ENCODE assay signal across 25 cellular contexts in genomic region chr3:98328933-98329332, GRCh38. TPM values are rescaled to one million over a fixed set of nuclear protein-coding genes. Genes with fewer than 3 reads are reported as not detected.
DNase-seq lines count a peak whose midpoint lies in the region; ATAC-seq and TF ChIP-seq lines count a peak whose summit lies in the region.
"Had no signal": no experiment of that assay in that cellular context is flagged by ENCODE, and none has a peak within 500 bp of the region (broad histone marks: within the 10 kb centered on the region; RNA-seq: fewer than 3 reads in every experiment).

No MANE protein-coding gene starts in this region.

- H3K79me2 ChIP-seq in smooth muscle cell (ENCODE audit: low read depth): no peaks in the 10 kb centered on the region

- DNase-seq in activated CD8-positive, alpha-beta memory T cell treated with anti-CD3 and anti-CD28 coated beads, Interleukin-2, amount 10 ng/mL, durations not matched to agents 7 days and 5 days: no peak
- no peak for DNase-seq in activated CD8-positive, alpha-beta memory T cell treated with anti-CD3 and anti-CD28 coated beads for 24 hours
- no peak for DNase-seq in smooth muscle cell (lab: John Stamatoyannopoulos, UW; ENCODE audit: unreplicated experiment)
- DNase-seq in activated gamma-delta T cell (lab: John Stamatoyannopoulos, UW): no peak
- no peak for DNase-seq in GM10266 (ENCODE audit: extremely low spot score)
- no peak for DNase-seq in stimulated activated CD4-positive, alpha-beta T cell treated with anti-CD3 and anti-CD28 coated beads, Interleukin-4, amount 100 ng/mL, for 4 hours
- DNase-seq: 8988T; activated CD4-positive, CD25-positive, alpha-beta regulatory T cell treated with anti-CD3 and anti-CD28 coated beads, Interleukin-2, amount 50 U/mL, for 72 hours; cortex of kidney had no signal

- H2AFZ ChIP-seq in smooth muscle cell (ENCODE audit: low read depth): peak overlapping the region; percentile 65

- H3K27me3 ChIP-seq in gastroesophageal sphincter (peaks cover 27% of the 10 kb centered on the region), smooth muscle cell (ENCODE audit: low read depth) (no peaks in the 10 kb centered on the region)

- TF ChIP-seq CTCF in gastroesophageal sphincter (IDR thresholded peaks at IDR 0.05) (no peak), smooth muscle cell (IDR thresholded peaks at IDR 0.05; ENCODE audit: borderline replicate concordance, insufficient read depth, poor library complexity, severe bottlenecking) (no peak), GM10266 (IDR thresholded peaks at IDR 0.05; ENCODE audit: control insufficient read depth, insufficient read depth, low read depth, missing control alignments) (no peak)

- H3K27ac ChIP-seq in gastroesophageal sphincter: no peak overlapping the region
- H3K27ac ChIP-seq in smooth muscle cell (ENCODE audit: low read depth): no peak overlapping the region
- H3K27ac ChIP-seq: esophagus muscularis mucosa, prostate gland, RWPE1, SK-N-MC, thoracic aorta had no signal

- H3K9me3 ChIP-seq in gastroesophageal sphincter (no peaks in the 10 kb centered on the region), smooth muscle cell (replicated peaks; ENCODE audit: low read depth) (no peaks in the 10 kb centered on the region)
- H3K9me3 ChIP-seq: esophagus muscularis mucosa, prostate gland, thoracic aorta had no signal

- no peak for TF ChIP-seq EP300 in gastroesophageal sphincter (IDR thresholded peaks at IDR 0.05)

- H3K4me3 ChIP-seq in gastroesophageal sphincter (no peak overlapping the region), smooth muscle cell (no peak overlapping the region)
- H3K4me3 ChIP-seq: esophagus muscularis mucosa, prostate gland, SK-N-MC, thoracic aorta had no signal

- peaks cover 46% of the 10 kb centered on the region for H3K4me1 Mint-ChIP-seq in activated CD8-positive, alpha-beta memory T cell treated with anti-CD3 and anti-CD28 coated beads, Interleukin-2, amount 10 ng/mL, durations not matched to agents 7 days and 5 days
- H3K4me1 Mint-ChIP-seq: activated naive CD8-positive, alpha-beta T cell treated with anti-CD3 and anti-CD28 coated beads, Interleukin-2, amount 50 U/mL, for 24 hours; IgD-negative memory B cell had no signal

- peaks cover 8% of the 10 kb centered on the region for H3K27me3 Mint-ChIP-seq in activated CD8-positive, alpha-beta memory T cell treated with anti-CD3 and anti-CD28 coated beads, Interleukin-2, amount 10 ng/mL, durations not matched to agents 7 days and 5 days

- no peaks in the 10 kb centered on the region for H3K36me3 Mint-ChIP-seq in activated CD8-positive, alpha-beta memory T cell treated with anti-CD3 and anti-CD28 coated beads, Interleukin-2, amount 10 ng/mL, durations not matched to agents 7 days and 5 days
- H3K36me3 Mint-ChIP-seq: activated CD4-positive, alpha-beta memory T cell treated with anti-CD3 and anti-CD28 coated beads for 36 hours; CD8-positive, alpha-beta memory T cell; IgD-negative memory B cell; memory B cell had no signal

- CTCF ChIA-PET in activated CD8-positive, alpha-beta memory T cell treated with anti-CD3 and anti-CD28 coated beads, Interleukin-2, amount 10 ng/mL, durations not matched to agents 7 days and 5 days (lab: Charles Lee): interaction anchor here (0.7 to 4.0 kb wide), 16 partner anchors 10 to 565 kb away, joined by 3 to 53 read pairs (median 4); partner anchors contain the start of genes ARL6 and CPOX

- peak; percentile 15 for ATAC-seq in activated CD8-positive, alpha-beta memory T cell treated with anti-CD3 and anti-CD28 coated beads, Interleukin-2, amount 10 ng/mL, durations not matched to agents 7 days and 5 days
- ATAC-seq in HG03571 (IDR thresholded peaks at IDR 0.05; ENCODE audit: unreplicated experiment) (peak; percentile 5), gastroesophageal sphincter (peak; percentile 31)
- ATAC-seq: activated naive CD8-positive, alpha-beta T cell treated with anti-CD3 and anti-CD28 coated beads, Interleukin-2, amount 50 U/mL, for 24 hours had no signal

- TF ChIP-seq POLR2A in gastroesophageal sphincter (IDR thresholded peaks at IDR 0.05): no peak

- H3K36me3 ChIP-seq in gastroesophageal sphincter (no peaks in the 10 kb centered on the region), smooth muscle cell (ENCODE audit: low read depth) (no peaks in the 10 kb centered on the region)
- H3K36me3 ChIP-seq: esophagus muscularis mucosa, prostate gland, thoracic aorta had no signal

- H3K27ac Mint-ChIP-seq in activated CD8-positive, alpha-beta memory T cell treated with anti-CD3 and anti-CD28 coated beads, Interleukin-2, amount 10 ng/mL, durations not matched to agents 7 days and 5 days: no peak overlapping the region
- H3K27ac Mint-ChIP-seq: activated CD4-positive, alpha-beta memory T cell treated with anti-CD3 and anti-CD28 coated beads for 36 hours; activated naive CD8-positive, alpha-beta T cell treated with anti-CD3 and anti-CD28 coated beads, Interleukin-2, amount 50 U/mL, for 24 hours; endodermal cell; IgD-negative memory B cell; memory B cell had no signal

- H3K4me1 ChIP-seq in gastroesophageal sphincter (no peaks in the 10 kb centered on the region), smooth muscle cell (ENCODE audit: low read depth) (no peaks in the 10 kb centered on the region)
- H3K4me1 ChIP-seq: esophagus muscularis mucosa, prostate gland had no signal

- no peak overlapping the region for H3K4me2 ChIP-seq in smooth muscle cell

- H4K20me1 ChIP-seq in smooth muscle cell (ENCODE audit: low read depth): no peaks in the 10 kb centered on the region

- no peaks in the 10 kb centered on the region for H3K9me3 Mint-ChIP-seq in activated CD8-positive, alpha-beta memory T cell treated with anti-CD3 and anti-CD28 coated beads, Interleukin-2, amount 10 ng/mL, durations not matched to agents 7 days and 5 days (ENCODE audit: low read depth)
- H3K9me3 Mint-ChIP-seq: activated CD4-positive, alpha-beta memory T cell treated with anti-CD3 and anti-CD28 coated beads for 36 hours; activated naive CD8-positive, alpha-beta T cell treated with anti-CD3 and anti-CD28 coated beads, Interleukin-2, amount 50 U/mL, for 24 hours; CD8-positive, alpha-beta memory T cell; endodermal cell; IgD-negative memory B cell; memory B cell had no signal

- H3F3A ChIP-seq in smooth muscle cell (ENCODE audit: low read depth): no peaks in the 10 kb centered on the region

- no peak overlapping the region for H3K4me3 Mint-ChIP-seq in activated CD8-positive, alpha-beta memory T cell treated with anti-CD3 and anti-CD28 coated beads, Interleukin-2, amount 10 ng/mL, durations not matched to agents 7 days and 5 days
- H3K4me3 Mint-ChIP-seq: activated CD4-positive, alpha-beta memory T cell treated with anti-CD3 and anti-CD28 coated beads for 36 hours; activated naive CD8-positive, alpha-beta T cell treated with anti-CD3 and anti-CD28 coated beads, Interleukin-2, amount 50 U/mL, for 24 hours; CD8-positive, alpha-beta memory T cell; endodermal cell; IgD-negative memory B cell; memory B cell had no signal

- H3K9ac ChIP-seq in smooth muscle cell (ENCODE audit: low read depth): no peak overlapping the region

- WGBS in gastroesophageal sphincter (ENCODE audit: low coverage in 1 of 2), 2 donors: 92% methylated on average over 4 of the region's 5 CpGs; no CpG with 5 or more reads in 1 of the 2 donors
- 86% methylated on average over 5 of the region's 5 CpGs for WGBS in smooth muscle cell (ENCODE audit: low lambda C conversion rate)

RNA-seq across cellular contexts. Expression of gene OR5K4, which starts 24.7 kb away (rescaled TPM):
- total RNA-seq in activated CD8-positive, alpha-beta memory T cell treated with anti-CD3 and anti-CD28 coated beads, Interleukin-2, amount 10 ng/mL, durations not matched to agents 7 days and 5 days: not detected
- total RNA-seq in gastroesophageal sphincter (not detected), smooth muscle cell (not detected in 2 replicates)
- not detected in 2 replicates for polyA plus RNA-seq in smooth muscle cell
- total RNA-seq: activated CD4-positive, alpha-beta memory T cell treated with anti-CD3 and anti-CD28 coated beads for 36 hours; CD8-positive, alpha-beta memory T cell; endodermal cell; esophagus muscularis mucosa; left lobe of liver; MCF 10A; sciatic nerve; thoracic aorta had no signal
- polyA plus RNA-seq: CD8-positive, alpha-beta memory T cell; IgD-negative memory B cell had no signal

RNA-seq across cellular contexts. Expression of gene OR5H2, which starts 46.6 kb away (rescaled TPM):
- not detected for total RNA-seq in activated CD8-positive, alpha-beta memory T cell treated with anti-CD3 and anti-CD28 coated beads, Interleukin-2, amount 10 ng/mL, durations not matched to agents 7 days and 5 days
- not detected for total RNA-seq in gastroesophageal sphincter
- total RNA-seq in smooth muscle cell: not detected in 2 replicates
- not detected in 2 replicates for polyA plus RNA-seq in smooth muscle cell
- total RNA-seq: activated CD4-positive, alpha-beta memory T cell treated with anti-CD3 and anti-CD28 coated beads for 36 hours; CD8-positive, alpha-beta memory T cell; endodermal cell; esophagus muscularis mucosa; left lobe of liver; MCF 10A; prostate gland; sciatic nerve; thoracic aorta had no signal
- polyA plus RNA-seq: CD8-positive, alpha-beta memory T cell; IgD-negative memory B cell had no signal
